9 cellular contexts compared by ENCODE assay signal in the genomic region with DNA sequence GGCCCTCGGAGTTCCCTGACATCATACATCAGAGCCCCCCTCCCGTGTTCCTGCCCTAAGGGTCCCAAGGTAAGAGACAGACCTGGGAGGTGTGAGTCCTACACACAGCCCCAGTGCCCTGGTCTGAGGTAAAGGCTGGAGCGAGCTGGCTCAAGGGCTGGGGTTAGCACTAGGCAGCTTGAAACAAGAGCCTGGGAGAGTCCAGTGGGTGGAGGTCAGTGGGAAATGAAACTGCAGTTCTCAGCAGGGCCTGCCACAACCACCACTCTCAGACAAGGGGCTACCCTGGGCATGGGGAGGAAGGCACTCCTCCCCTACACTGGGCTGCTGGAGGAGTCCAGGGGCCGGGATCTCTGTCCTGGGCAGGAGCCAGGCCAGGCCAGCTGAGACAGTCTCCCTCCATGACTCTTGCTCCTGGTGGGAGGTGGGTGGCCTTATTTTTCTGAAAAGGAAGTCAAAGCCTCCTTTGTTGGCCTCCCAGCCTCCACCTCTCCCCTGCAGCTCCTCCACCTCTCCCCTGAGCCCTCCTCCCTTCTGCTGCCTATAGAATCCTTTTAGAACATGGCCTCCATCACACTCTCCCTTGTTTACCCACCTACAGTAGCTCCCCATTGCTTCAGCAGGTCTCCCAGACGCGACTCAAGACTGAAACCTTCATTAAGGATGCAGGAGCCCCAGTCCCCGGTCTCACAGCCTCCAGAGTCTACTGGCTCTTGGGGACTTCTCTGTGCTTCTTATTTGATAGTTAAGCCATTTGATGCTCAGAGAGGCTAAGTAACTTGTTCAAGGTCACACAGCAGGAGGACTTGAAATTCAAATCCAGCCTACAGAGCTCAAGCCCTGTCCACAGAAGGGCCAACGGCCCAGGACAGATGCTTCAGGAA. TPM values are rescaled to one million over a fixed set of nuclear protein-coding genes. Genes with fewer than 3 reads are reported as not detected.
DNase-seq lines count a peak whose midpoint lies in the region; ATAC-seq and TF ChIP-seq lines count a peak whose summit lies in the region.
"Had no signal": no experiment of that assay in that cellular context is flagged by ENCODE, and none has a peak within 500 bp of the region (broad histone marks: within the 10 kb centered on the region; RNA-seq: fewer than 3 reads in every experiment).

No MANE protein-coding gene starts in this region.

- H3K4me3 ChIP-seq in upper lobe of right lung, result no peak overlapping the region

- peaks cover 36% of the 10 kb centered on the region for H3K4me1 Mint-ChIP-seq in activated naive CD8-positive, alpha-beta T cell treated with anti-CD3 and anti-CD28 coated beads for 36 hours

- H3K4me1 ChIP-seq in upper lobe of right lung, result peaks cover 32% of the 10 kb centered on the region

- H3K27ac ChIP-seq in upper lobe of right lung, result peak overlapping the region; percentile 75

- ATAC-seq in upper lobe of right lung (peak; percentile 59), HG03159 (IDR thresholded peaks at IDR 0.05; ENCODE audit: unreplicated experiment) (no peak)

- no peaks in the 10 kb centered on the region for H3K27me3 Mint-ChIP-seq in activated naive CD8-positive, alpha-beta T cell treated with anti-CD3 and anti-CD28 coated beads for 36 hours

- H3K4me3 Mint-ChIP-seq in activated naive CD8-positive, alpha-beta T cell treated with anti-CD3 and anti-CD28 coated beads for 36 hours, result no peak overlapping the region

- no peaks in the 10 kb centered on the region for H3K9me3 ChIP-seq in upper lobe of right lung

- no peaks in the 10 kb centered on the region for H3K9me3 Mint-ChIP-seq in activated naive CD8-positive, alpha-beta T cell treated with anti-CD3 and anti-CD28 coated beads for 36 hours

- TF ChIP-seq CTCF in upper lobe of right lung (IDR thresholded peaks at IDR 0.05), result no peak

- intact Hi-C loops in upper lobe of right lung (cut with DNase I), result no loop called here

- DNase-seq in activated effector memory CD4-positive, alpha-beta T cell treated with anti-CD3 and anti-CD28 coated beads, Interleukin-2, amount 50 U/mL, for 16 hours, result peak; percentile 61
- no peak for DNase-seq in activated effector memory CD4-positive, alpha-beta T cell treated with Interleukin-2 at 50 U/mL for 16 hours
- no peak for DNase-seq in activated naive CD8-positive, alpha-beta T cell treated with anti-CD3 and anti-CD28 coated beads for 36 hours
- DNase-seq in medulla oblongata (ENCODE audit: extremely low spot score) (peak; percentile 60), upper lobe of right lung (peak; percentile 60), NCI-H187 treated with DMSO at 0.1 percent for 48 hours (lab: John Stamatoyannopoulos, UW) (no peak), DMS153 (lab: John Stamatoyannopoulos, UW) (no peak)
- DNase-seq: NCI-H510A had no signal

- H3K36me3 ChIP-seq in upper lobe of right lung, result no peaks in the 10 kb centered on the region

- peak overlapping the region; percentile 52 for H3K27ac Mint-ChIP-seq in activated naive CD8-positive, alpha-beta T cell treated with anti-CD3 and anti-CD28 coated beads for 36 hours

- H3K36me3 Mint-ChIP-seq in activated naive CD8-positive, alpha-beta T cell treated with anti-CD3 and anti-CD28 coated beads for 36 hours, result no peaks in the 10 kb centered on the region

- H3K27me3 ChIP-seq in upper lobe of right lung, result no peaks in the 10 kb centered on the region

RNA-seq across cellular contexts. Expression of a gene that starts 21.5 kb away (rescaled TPM):
- 10 to 100 TPM; 27.3 to 28.2 TPM for total RNA-seq in activated naive CD8-positive, alpha-beta T cell treated with anti-CD3 and anti-CD28 coated beads for 36 hours
- total RNA-seq in upper lobe of right lung, result 84.7 TPM

Comparison
In these comparisons a context has a peak if more than half of its experiments do, and no peak if none do; other contexts are left out.
1. DNase-seq: peak in activated effector memory CD4-positive, alpha-beta T cell treated with anti-CD3 and anti-CD28 coated beads, Interleukin-2, amount 50 U/mL, for 16 hours (single experiment), medulla oblongata (single experiment) and upper lobe of right lung (single experiment); none in activated effector memory CD4-positive, alpha-beta T cell treated with Interleukin-2 at 50 U/mL for 16 hours (single experiment), activated naive CD8-positive, alpha-beta T cell treated with anti-CD3 and anti-CD28 coated beads for 36 hours (single experiment), NCI-H187 treated with DMSO at 0.1 percent for 48 hours (single experiment) and DMS153 (single experiment).